14 cellular contexts compared by ENCODE assay signal in genomic region chr2:144496660-144497598, GRCh38. TPM values are rescaled to one million over a fixed set of nuclear protein-coding genes. Genes with fewer than 3 reads are reported as not detected.
A peak's percentile ranks its signal among the peaks of the same experiment; 100 is the strongest.
DNase-seq lines count a peak whose midpoint lies in the region; ATAC-seq and TF ChIP-seq lines count a peak whose summit lies in the region.
"Had no signal": no experiment of that assay in that cellular context is flagged by ENCODE, and none has a peak within 500 bp of the region (broad histone marks: within the 10 kb centered on the region; RNA-seq: fewer than 3 reads in every experiment).

No MANE protein-coding gene starts in this region.

- ATAC-seq in Right ventricle myocardium inferior: peak; percentile 21
- ATAC-seq in gastroesophageal sphincter: no peak
- ATAC-seq in T-cell (replicated peaks in 1 of 4): no peak
- ATAC-seq: esophagus mucosa had no signal

- POLR2A ChIA-PET in T-cell (lab: Charles Lee): interaction anchor here in 1 of 2 donors (0.6 kb wide), 1 partner anchor 691 kb away, joined by 3 read pairs; no protein-coding TSS in a partner anchor

- peaks cover 96% of the 10 kb centered on the region for H3K79me2 ChIP-seq in neural progenitor cell (ENCODE audit: low read depth)

- H3K36me3 Mint-ChIP-seq in neural progenitor cell (peaks cover 32% of the 10 kb centered on the region), T-cell (no peaks in the 10 kb centered on the region)

- no peak overlapping the region for H3K4me2 ChIP-seq in neural progenitor cell

- H3K27me3 ChIP-seq in gastroesophageal sphincter (no peaks in the 10 kb centered on the region), neural progenitor cell (no peaks in the 10 kb centered on the region), vagina (no peaks in the 10 kb centered on the region)
- H3K27me3 ChIP-seq: thyroid gland had no signal

- no peak for TF ChIP-seq POLR2A in gastroesophageal sphincter (IDR thresholded peaks at IDR 0.05)
- no peak for TF ChIP-seq POLR2A in vagina (IDR thresholded peaks at IDR 0.05)

- H2AFZ ChIP-seq in neural progenitor cell (replicated peaks): no peak overlapping the region

- H3K27me3 Mint-ChIP-seq in neural progenitor cell (ENCODE audit: insufficient read depth, low read depth) (peaks cover 2% of the 10 kb centered on the region), T-cell (peaks cover 0 to 4% of the 10 kb centered on the region in 2 donors)

- H3K4me1 Mint-ChIP-seq in neural progenitor cell (peaks cover 75% of the 10 kb centered on the region), T-cell (peaks cover 0 to 30% (median 0%) of the 10 kb centered on the region in 3 donors)

- peak overlapping the region in 3 of 4 donors; percentile 22 to 36 (median 25) for H3K27ac ChIP-seq in gastroesophageal sphincter
- no peak overlapping the region for H3K27ac ChIP-seq in neural progenitor cell
- peak overlapping the region; percentile 5 for H3K27ac ChIP-seq in vagina

- H4K20me1 ChIP-seq in neural progenitor cell (ENCODE audit: low read depth): peaks cover 90% of the 10 kb centered on the region

- H3K9me3 ChIP-seq in gastroesophageal sphincter (no peaks in the 10 kb centered on the region), neural progenitor cell (ENCODE audit: low read depth) (no peaks in the 10 kb centered on the region), vagina (no peaks in the 10 kb centered on the region)
- H3K9me3 ChIP-seq: thyroid gland had no signal

- no peak for DNase-seq in Right ventricle myocardium inferior (ENCODE audit: missing footprints)
- DNase-seq in cardiac septum (ENCODE audit: low spot score): no peak
- DNase-seq in neural progenitor cell (ENCODE audit: low spot score): no peak
- no peak for DNase-seq in vagina (ENCODE audit: extremely low spot score in 2 of 2)
- no peak for DNase-seq in T-cell
- no peak for DNase-seq in NCI-H2107 (lab: John Stamatoyannopoulos, UW)
- DNase-seq in NCI-H69 (lab: John Stamatoyannopoulos, UW): no peak
- DNase-seq: activated CD4-positive, alpha-beta T cell treated with anti-CD3 and anti-CD28 coated beads for 4 hours; GOT3; NCI-H2081 treated with DMSO at 0.1 percent for 48 hours; retina; thyroid gland had no signal

- intact Hi-C loops in Right ventricle myocardium inferior (cut with DNase I) (no loop called here), cardiac septum (cut with DNase I) (no loop called here), vagina (cut with DNase I) (no loop called here)

- no peak for TF ChIP-seq CTCF in gastroesophageal sphincter (IDR thresholded peaks at IDR 0.05)
- TF ChIP-seq CTCF in neural progenitor cell (IDR thresholded peaks at IDR 0.05): no peak
- no peak for TF ChIP-seq CTCF in vagina (IDR thresholded peaks at IDR 0.05)

- H3K4me3 Mint-ChIP-seq in neural progenitor cell (no peak overlapping the region), T-cell (no peak overlapping the region)

- no peak overlapping the region for H3K4me3 ChIP-seq in gastroesophageal sphincter
- H3K4me3 ChIP-seq in neural progenitor cell: no peak overlapping the region
- H3K4me3 ChIP-seq in vagina: no peak overlapping the region
- H3K4me3 ChIP-seq: thyroid gland had no signal

- H3K4me1 ChIP-seq in gastroesophageal sphincter: peaks cover 0 to 22% (median 0%) of the 10 kb centered on the region in 3 donors
- H3K4me1 ChIP-seq in neural progenitor cell: peaks cover 21% of the 10 kb centered on the region
- H3K4me1 ChIP-seq in vagina: peaks cover 40% of the 10 kb centered on the region

- WGBS in gastroesophageal sphincter (ENCODE audit: low coverage in 1 of 2), 2 donors: 77 to 78% methylated on average over 9 of the region's 9 CpGs

- H3K36me3 ChIP-seq in gastroesophageal sphincter: no peaks in the 10 kb centered on the region
- H3K36me3 ChIP-seq in neural progenitor cell: no peaks in the 10 kb centered on the region
- H3K36me3 ChIP-seq in vagina: no peaks in the 10 kb centered on the region
- H3K36me3 ChIP-seq: thyroid gland had no signal

- CTCF ChIA-PET in T-cell (lab: Charles Lee): no interaction called here

- no peaks in the 10 kb centered on the region for H3F3A ChIP-seq in neural progenitor cell (ENCODE audit: low read depth)

- no peak overlapping the region for H3K9ac ChIP-seq in neural progenitor cell

- H3K27ac Mint-ChIP-seq in neural progenitor cell: peak overlapping the region; percentile 39
- H3K27ac Mint-ChIP-seq in T-cell: peak overlapping the region in 1 of 2 donors; percentile 10

- TF ChIP-seq EP300 in gastroesophageal sphincter (IDR thresholded peaks at IDR 0.05): no peak

- no peaks in the 10 kb centered on the region for H3K9me3 Mint-ChIP-seq in neural progenitor cell
- no peaks in the 10 kb centered on the region for H3K9me3 Mint-ChIP-seq in T-cell

RNA-seq across cellular contexts. Expression of gene ZEB2, which starts 23.0 kb away (rescaled TPM):
- 89.0 TPM for total RNA-seq in Right ventricle myocardium inferior
- total RNA-seq in cardiac septum: 122 TPM
- 10 to 100 TPM; 42.3 to 95.7 (median 53.8) TPM for total RNA-seq in gastroesophageal sphincter
- total RNA-seq in neural progenitor cell (ENCODE audit: low replicate concordance): 72.9 and 106 TPM in 2 replicates
- 63.6 TPM for total RNA-seq in vagina
- total RNA-seq in T-cell: 100 to 1,000 TPM in 1 of 5 donors, 10 to 100 TPM in 3, 1 to 10 TPM in 1; 8.9 to 106 (median 23.7) TPM
